8 cellular contexts compared by ENCODE assay signal in the genomic region with DNA sequence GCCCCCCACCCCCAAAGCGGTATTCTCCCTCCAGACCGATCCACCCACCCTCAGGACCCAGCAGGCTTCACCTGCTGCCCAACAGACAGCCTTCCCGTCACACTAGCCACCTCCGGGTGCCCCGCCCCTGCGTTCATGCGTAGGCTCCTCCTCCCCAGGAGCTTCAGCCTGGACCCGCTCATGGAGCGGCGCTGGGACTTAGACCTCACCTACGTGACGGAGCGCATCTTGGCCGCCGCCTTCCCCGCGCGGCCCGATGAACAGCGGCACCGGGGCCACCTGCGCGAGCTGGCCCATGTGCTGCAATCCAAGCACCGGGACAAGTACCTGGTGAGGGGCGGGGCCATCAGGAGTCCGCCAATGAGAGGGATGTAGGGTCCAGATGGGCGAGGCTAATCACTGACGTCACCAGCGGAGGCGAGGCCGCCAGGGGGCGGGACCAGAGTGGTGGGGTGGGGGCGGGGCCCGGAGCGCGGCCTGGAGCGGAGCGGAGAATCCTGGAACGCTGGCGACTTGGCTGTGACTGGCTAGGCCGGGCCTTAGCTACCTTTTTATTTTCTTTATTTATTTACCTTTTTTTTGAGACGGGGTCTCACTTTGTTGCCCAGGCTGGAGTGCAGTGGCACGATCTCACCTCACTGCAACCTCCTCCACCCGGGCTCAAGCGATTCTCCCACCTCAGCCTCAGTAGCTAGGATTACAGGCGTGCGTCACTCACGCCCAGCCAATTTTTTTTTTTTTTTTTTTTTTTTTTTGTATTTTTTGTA. TPM values are rescaled to one million over a fixed set of nuclear protein-coding genes. Genes with fewer than 3 reads are reported as not detected.
DNase-seq lines count a peak whose midpoint lies in the region; ATAC-seq and FAIRE-seq lines count a peak whose summit lies in the region.

No MANE protein-coding gene starts in this region.

- H3K9me3 Mint-ChIP-seq in CD8-positive, alpha-beta memory T cell: no peaks in the 10 kb centered on the region

- no peaks in the 10 kb centered on the region for H3K36me3 ChIP-seq in CD8-positive, alpha-beta memory T cell (ENCODE audit: insufficient read depth, low read length)
- peaks cover 0 to 10% of the 10 kb centered on the region in 2 donors for H3K36me3 ChIP-seq in esophagus (ENCODE audit: control insufficient read depth in 2 of 2, insufficient read depth in 2 of 2, low read length in 1 of 2)
- H3K36me3 ChIP-seq in mucosa of rectum (ENCODE audit: control insufficient read depth in 2 of 2, insufficient read depth in 2 of 2, low read length in 2 of 2): peaks cover 0 to 2% of the 10 kb centered on the region in 2 donors

- 6 to 7% methylated on average over 46 to 48 of the region's 48 CpGs for WGBS in esophagus, 2 donors

- H3K9ac ChIP-seq in mucosa of rectum (ENCODE audit: low read depth in 1 of 2, low read length in 2 of 2): peak overlapping the region; percentile 70 to 77

- H3K4me1 ChIP-seq in CD8-positive, alpha-beta memory T cell (ENCODE audit: insufficient read depth, low read length): peaks cover 7% of the 10 kb centered on the region
- H3K4me1 ChIP-seq in esophagus (ENCODE audit: control insufficient read depth in 2 of 2, insufficient read depth in 2 of 2, low read length in 1 of 2) (peaks cover 3 to 19% of the 10 kb centered on the region in 2 donors), mucosa of rectum (ENCODE audit: control insufficient read depth in 2 of 2, insufficient read depth in 2 of 2, low read length in 2 of 2) (peaks cover 41 to 46% of the 10 kb centered on the region in 2 donors)

- DNase-seq in CD8-positive, alpha-beta memory T cell: peak; percentile 91 to 96 (median 92)
- DNase-seq in HTR-8/SVneo (ENCODE audit: insufficient read length, low spot score) (peak; percentile 83), NOMO-1 treated with DMSO at 0.1 percent for 48 hours (lab: John Stamatoyannopoulos, UW; ENCODE audit: unreplicated experiment) (peak; percentile 90)
- DNase-seq in activated T-cell treated with anti-CD3 and anti-CD28 coated beads, Interleukin-2, amount 50 U/mL, for 1 hour: peak; percentile 94
- peak; percentile 85 to 90 for DNase-seq in stimulated activated CD8-positive, alpha-beta memory T cell treated with anti-CD3 and anti-CD28 coated beads, Interleukin-4, amount 100 ng/mL, for 4 hours (ENCODE audit: low read depth in 2 of 2, low spot score in 1 of 2)

- peak overlapping the region; percentile 89 to 96 (median 93) for H3K4me3 Mint-ChIP-seq in CD8-positive, alpha-beta memory T cell

- peak overlapping the region; percentile 84 to 98 (median 92) for H3K27ac Mint-ChIP-seq in CD8-positive, alpha-beta memory T cell

- FAIRE-seq in HTR-8/SVneo (lab: Jason Lieb, UNC): peak; percentile 83

- POLR2A ChIA-PET in CD8-positive, alpha-beta memory T cell (lab: Charles Lee): interaction anchor here (0.7 to 1.9 kb wide), 5 partner anchors 9 to 45 kb away, joined by 3 to 11 read pairs (median 7); a partner anchor contains a TSS

- no peaks in the 10 kb centered on the region for H3K27me3 Mint-ChIP-seq in CD8-positive, alpha-beta memory T cell

- peak; percentile 96 for ATAC-seq in GM19463 (IDR thresholded peaks at IDR 0.05; ENCODE audit: unreplicated experiment)

- H3K27ac ChIP-seq in CD8-positive, alpha-beta memory T cell (ENCODE audit: low read depth, low read length): peak overlapping the region; percentile 55
- H3K27ac ChIP-seq in esophagus (ENCODE audit: low read depth in 2 of 2, low read length in 1 of 2) (peak overlapping the region; percentile 97 to 98), mucosa of rectum (ENCODE audit: low read depth in 2 of 2, low read length in 2 of 2) (peak overlapping the region; percentile 93 to 96)

- CTCF ChIA-PET in CD8-positive, alpha-beta memory T cell (lab: Charles Lee): interaction anchor here (0.7 to 7.0 kb wide), 11 partner anchors 11 to 306 kb away, joined by 3 to 70 read pairs (median 5); a partner anchor contains a TSS

- peak overlapping the region; percentile 86 for H3K4me3 ChIP-seq in CD8-positive, alpha-beta memory T cell (ENCODE audit: low read length)
- H3K4me3 ChIP-seq in esophagus (ENCODE audit: low read depth in 1 of 2, low read length in 2 of 2) (peak overlapping the region; percentile 51 to 65), mucosa of rectum (ENCODE audit: low read length in 2 of 2) (peak overlapping the region; percentile 76 to 82)

- no peaks in the 10 kb centered on the region for H3K9me3 ChIP-seq in CD8-positive, alpha-beta memory T cell (ENCODE audit: low read length)
- H3K9me3 ChIP-seq in esophagus (ENCODE audit: control insufficient read depth in 2 of 2, insufficient read depth in 1 of 2, low read depth in 1 of 2, low read length in 1 of 2) (no peaks in the 10 kb centered on the region), mucosa of rectum (ENCODE audit: control insufficient read depth in 2 of 2, low read length in 2 of 2) (no peaks in the 10 kb centered on the region)

- peaks cover 0 to 2% (median 0%) of the 10 kb centered on the region in 3 donors for H3K36me3 Mint-ChIP-seq in CD8-positive, alpha-beta memory T cell

- H3K4me1 Mint-ChIP-seq in CD8-positive, alpha-beta memory T cell: peaks cover 10 to 15% (median 12%) of the 10 kb centered on the region in 3 donors

- no peaks in the 10 kb centered on the region for H3K27me3 ChIP-seq in CD8-positive, alpha-beta memory T cell (ENCODE audit: insufficient read depth, low read length, poor library complexity, severe bottlenecking)
- H3K27me3 ChIP-seq in esophagus (ENCODE audit: control insufficient read depth in 1 of 2, insufficient read depth in 2 of 2, low read length in 2 of 2): no peaks in the 10 kb centered on the region
- no peaks in the 10 kb centered on the region for H3K27me3 ChIP-seq in mucosa of rectum (ENCODE audit: control insufficient read depth in 2 of 2, insufficient read depth in 2 of 2, low read length in 2 of 2)

RNA-seq across cellular contexts. Expression of a gene that starts 4.4 kb away (rescaled TPM):
- total RNA-seq in CD8-positive, alpha-beta memory T cell: 1 to 10 TPM; 2.1 to 5.6 TPM
- polyA plus RNA-seq in CD8-positive, alpha-beta memory T cell: 0.35 TPM
- 10 to 100 TPM; 32.9 to 48.6 TPM for polyA plus RNA-seq in esophagus

RNA-seq across cellular contexts. Expression of a gene that starts 24.9 kb away (rescaled TPM):
- total RNA-seq in CD8-positive, alpha-beta memory T cell: 10 to 100 TPM; 40.1 to 43.3 TPM
- polyA plus RNA-seq in CD8-positive, alpha-beta memory T cell: 63.0 TPM
- polyA plus RNA-seq in esophagus: 10 to 100 TPM; 16.1 to 24.1 TPM

RNA-seq across cellular contexts. Expression of a gene that starts 43.2 kb away (rescaled TPM):
- total RNA-seq in CD8-positive, alpha-beta memory T cell: 1 to 10 TPM; 1.5 to 1.6 TPM
- polyA plus RNA-seq in CD8-positive, alpha-beta memory T cell: 8.9 TPM
- polyA plus RNA-seq in esophagus: 10 to 100 TPM; 40.8 to 59.1 TPM

RNA-seq across cellular contexts. Expression of a gene that starts 48.0 kb away (rescaled TPM):
- 100 to 1,000 TPM; 644 to 660 TPM for total RNA-seq in CD8-positive, alpha-beta memory T cell
- polyA plus RNA-seq in CD8-positive, alpha-beta memory T cell: 114 TPM
- 100 to 1,000 TPM in 1 of 2 donors, 10 to 100 TPM in 1; 58.8 to 102 TPM for polyA plus RNA-seq in esophagus

RNA-seq across cellular contexts. Expression of a gene that starts 49.0 kb away (rescaled TPM):
- total RNA-seq in CD8-positive, alpha-beta memory T cell: under 1 TPM; 0.48 to 1.00 TPM
- polyA plus RNA-seq in CD8-positive, alpha-beta memory T cell: 0.76 TPM
- polyA plus RNA-seq in esophagus: under 1 TPM; 0.14 to 0.16 TPM

Comparison
In these comparisons a context has a peak if more than half of its experiments do, and no peak if none do; other contexts are left out.
1. Peak in every context shown above with its lines: DNase-seq, ATAC-seq, H3K4me3 ChIP-seq and H3K27ac ChIP-seq.
2. RNA of a gene that starts 4.4 kb away (polyA plus RNA-seq): 32.9 to 48.6 TPM in esophagus; 0.35 TPM in CD8-positive, alpha-beta memory T cell (single experiment); every median in the first group is over 10 times any median in the second.